In genomic region chr4:78949735-78950134, GRCh38 we compare ENCODE assay signal across 22 cellular contexts.
"Had no signal": no experiment of that assay in that cellular context is flagged by ENCODE, and none has a peak within 500 bp of the region (broad histone marks: within the 10 kb centered on the region; RNA-seq: fewer than 3 reads in every experiment).

No MANE protein-coding gene starts in this region.

- H3K4me2 ChIP-seq: KMS-11, SK-N-SH had no signal

- H3K9ac ChIP-seq: KMS-11, SK-N-SH had no signal

- FAIRE-seq: HepG2 had no signal

- DNase-seq: IMR-90, Kasumi-1, MM.1S, NCI-H1092 treated with DMSO at 0.1 percent for 48 hours, NCI-H1436, NCI-H187, NCI-H2029, NCI-H2171, NCI-H226, NCI-H446, NCI-H510A, NCI-H524 treated with DMSO at 0.1 percent for 48 hours, NCI-H82, PC-3, SHP77, SK-N-SH, SW 1271, T-helper 1 cell had no signal

- H3K27ac ChIP-seq: KMS-11, RWPE1 had no signal

- ATAC-seq: HepG2, Panc1, PC-3 had no signal
